In the genomic region with DNA sequence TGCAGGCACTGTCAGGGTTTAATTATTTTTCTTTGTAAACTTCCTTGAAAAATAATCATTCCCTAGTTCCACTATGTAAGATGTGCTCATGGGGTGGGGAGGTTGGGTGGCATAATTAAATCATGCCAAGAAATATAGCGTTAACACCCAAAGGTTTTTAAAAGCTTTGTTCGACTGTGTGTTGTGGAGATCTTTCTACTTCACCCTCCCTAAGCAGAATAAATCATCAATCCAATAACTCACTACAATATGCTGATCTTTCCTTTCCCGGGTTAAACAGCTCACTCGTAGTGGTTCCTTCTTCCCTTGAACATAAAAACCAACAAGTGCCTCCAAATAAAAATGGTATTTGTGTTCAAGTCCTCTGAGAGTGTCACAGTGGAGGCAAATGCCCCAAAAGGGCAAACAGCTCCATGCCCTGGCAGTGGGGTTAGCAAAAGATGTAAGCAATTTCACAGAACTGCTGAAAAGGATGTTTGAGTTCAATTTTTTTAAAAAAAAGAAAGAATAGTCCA, we compare ENCODE assay signal across 17 cellular contexts.
DNase-seq lines count a peak whose midpoint lies in the region; ATAC-seq, FAIRE-seq and TF ChIP-seq lines count a peak whose summit lies in the region.
"Had no signal": no experiment of that assay in that cellular context is flagged by ENCODE, and none has a peak within 500 bp of the region (broad histone marks: within the 10 kb centered on the region; RNA-seq: fewer than 3 reads in every experiment).

No MANE protein-coding gene starts in this region.

- H4K91ac ChIP-seq in mesenchymal stem cell (ENCODE audit: low read length): no peak overlapping the region

- H3K36me3 ChIP-seq in HUES48 (ENCODE audit: control insufficient read depth, insufficient read depth, low read length): no peaks in the 10 kb centered on the region
- H3K36me3 ChIP-seq in mammary epithelial cell (ENCODE audit: insufficient read depth, low read length): no peaks in the 10 kb centered on the region
- no peaks in the 10 kb centered on the region for H3K36me3 ChIP-seq in mesenchymal stem cell (ENCODE audit: control insufficient read depth in 1 of 2, insufficient read depth in 2 of 2, low read depth in 1 of 2, low read length in 2 of 2)
- H3K36me3 ChIP-seq in suprapubic skin: no peaks in the 10 kb centered on the region
- no peaks in the 10 kb centered on the region for H3K36me3 ChIP-seq in pancreas
- H3K36me3 ChIP-seq in upper lobe of right lung: no peaks in the 10 kb centered on the region
- H3K36me3 ChIP-seq: BLaER1, neutrophil, Peyer's patch had no signal

- no TSS peak for BruUV-seq in mammary epithelial cell (replicated peaks; lab: Mats Ljungman, UMichigan)

- no peak overlapping the region for H4K8ac ChIP-seq in mesenchymal stem cell (ENCODE audit: low read length)

- H3K27ac ChIP-seq in HUES48 (ENCODE audit: low read depth, low read length): peak overlapping the region; percentile 79
- peak overlapping the region; percentile 57 for H3K27ac ChIP-seq in mammary epithelial cell (ENCODE audit: insufficient read depth, low read depth, low read length)
- peak overlapping the region; percentile 8 for H3K27ac ChIP-seq in mesenchymal stem cell (ENCODE audit: low read length, poor library complexity, severe bottlenecking)
- peak overlapping the region; percentile 55 for H3K27ac ChIP-seq in suprapubic skin
- H3K27ac ChIP-seq in pancreas: no peak overlapping the region
- H3K27ac ChIP-seq in upper lobe of right lung: no peak overlapping the region
- H3K27ac ChIP-seq: BLaER1, neutrophil had no signal

- WGBS in mammary epithelial cell (ENCODE audit: low coverage, missing lambda C conversion rate): 58% methylated on average over 4 of the region's 4 CpGs
- WGBS in mesenchymal stem cell: 100% methylated on average over 1 of the region's 4 CpGs
- WGBS in suprapubic skin: 36% methylated on average over 4 of the region's 4 CpGs
- WGBS in pancreas, 2 donors: 35 to 49% methylated on average over 4 of the region's 4 CpGs

- H3K4ac ChIP-seq in mesenchymal stem cell (ENCODE audit: low read depth in 1 of 2, low read length in 2 of 2): no peak overlapping the region

- no peak overlapping the region for H3K9ac ChIP-seq in HUES48 (ENCODE audit: low read depth, low read length)
- peak overlapping the region; percentile 55 for H3K9ac ChIP-seq in mammary epithelial cell (ENCODE audit: insufficient read depth, low read length)
- no peak overlapping the region for H3K9ac ChIP-seq in mesenchymal stem cell (ENCODE audit: low read length)
- H3K9ac ChIP-seq: BLaER1 had no signal

- dilution Hi-C loops in mammary epithelial cell (cut with HindIII; ENCODE audit: low sequenced_read_pairs): loop anchor here (5.0 kb wide), 1 partner anchor 43 kb away; no protein-coding TSS in a partner anchor

- ATAC-seq in pancreas: no peak
- no peak for ATAC-seq in HG03175 (IDR thresholded peaks at IDR 0.05; ENCODE audit: unreplicated experiment)
- ATAC-seq in upper lobe of right lung: no peak

- H3K9me3 ChIP-seq in HUES48 (ENCODE audit: control insufficient read depth, insufficient read depth, low read length) (no peaks in the 10 kb centered on the region), mammary epithelial cell (replicated peaks; ENCODE audit: insufficient read depth, low read length) (no peaks in the 10 kb centered on the region), mesenchymal stem cell (ENCODE audit: control insufficient read depth, low read length) (peaks cover 6% of the 10 kb centered on the region), suprapubic skin (no peaks in the 10 kb centered on the region), pancreas (no peaks in the 10 kb centered on the region), upper lobe of right lung (no peaks in the 10 kb centered on the region)
- H3K9me3 ChIP-seq: BLaER1, neutrophil, Peyer's patch had no signal

- no peak overlapping the region for H2BK15ac ChIP-seq in mesenchymal stem cell (ENCODE audit: low read depth, poor library complexity, severe bottlenecking)

- H3K4me2 ChIP-seq in mammary epithelial cell (ENCODE audit: insufficient read depth, low read depth, low read length): peak overlapping the region; percentile 76
- no peak overlapping the region for H3K4me2 ChIP-seq in mesenchymal stem cell (ENCODE audit: low read length, poor library complexity, severe bottlenecking)
- H3K4me2 ChIP-seq: BLaER1 had no signal

- no peaks in the 10 kb centered on the region for H3K79me1 ChIP-seq in mesenchymal stem cell (replicated peaks; ENCODE audit: low read length, poor library complexity, severe bottlenecking)

- TF ChIP-seq POLR2A in suprapubic skin (IDR thresholded peaks at IDR 0.05): no peak

- H2AFZ ChIP-seq in mammary epithelial cell (ENCODE audit: low read depth, low read length): peak overlapping the region; percentile 84
- no peak overlapping the region for H2AFZ ChIP-seq in mesenchymal stem cell (ENCODE audit: low read depth, low read length)

- TF ChIP-seq CTCF in mammary epithelial cell (conservative IDR thresholded peaks at IDR 0.05 in 1 of 2, IDR thresholded peaks at IDR 0.05 in 1 of 2; ENCODE audit: extremely low read depth in 1 of 2, insufficient read depth in 1 of 2, low read depth in 1 of 2, low read length in 2 of 2) (no peak), suprapubic skin (IDR thresholded peaks at IDR 0.05) (no peak), pancreas (IDR thresholded peaks at IDR 0.05) (no peak), upper lobe of right lung (IDR thresholded peaks at IDR 0.05) (no peak)

- intact Hi-C loops in mammary epithelial cell (cut with micrococcal nuclease) (loop anchor here (1.0 kb wide), 1 partner anchor 99 kb away; no protein-coding TSS in a partner anchor), pancreas (cut with DNase I) (no loop called here), upper lobe of right lung (cut with DNase I) (no loop called here)

- H3K4me1 ChIP-seq in HUES48 (ENCODE audit: control insufficient read depth, insufficient read depth, low read length) (peaks cover 49% of the 10 kb centered on the region), mammary epithelial cell (ENCODE audit: insufficient read depth, low read length) (peaks cover 17% of the 10 kb centered on the region), mesenchymal stem cell (ENCODE audit: control insufficient read depth, insufficient read depth, low read depth, low read length) (no peaks in the 10 kb centered on the region), suprapubic skin (peaks cover 27% of the 10 kb centered on the region), pancreas (no peaks in the 10 kb centered on the region), upper lobe of right lung (no peaks in the 10 kb centered on the region)
- H3K4me1 ChIP-seq: BLaER1, Peyer's patch had no signal

- H3K27me3 ChIP-seq in HUES48 (ENCODE audit: control insufficient read depth, insufficient read depth, low read length) (no peaks in the 10 kb centered on the region), mammary epithelial cell (ENCODE audit: insufficient read depth, low read length) (no peaks in the 10 kb centered on the region), mesenchymal stem cell (ENCODE audit: control insufficient read depth in 1 of 2, insufficient read depth in 1 of 2, low read length in 2 of 2) (no peaks in the 10 kb centered on the region), suprapubic skin (no peaks in the 10 kb centered on the region), pancreas (peaks cover 0 to 17% (median 0%) of the 10 kb centered on the region in 4 donors), upper lobe of right lung (peaks cover 6% of the 10 kb centered on the region)
- H3K27me3 ChIP-seq: BLaER1, neutrophil, Peyer's patch had no signal

- FAIRE-seq in pancreas (lab: Jason Lieb, UNC): no peak

- no peaks in the 10 kb centered on the region for H4K20me1 ChIP-seq in mammary epithelial cell (ENCODE audit: insufficient read depth, low read length)
- H4K20me1 ChIP-seq: BLaER1 had no signal

- H3K4me3 ChIP-seq in HUES48 (ENCODE audit: low read depth, low read length) (peak overlapping the region; percentile 23; the same call in 1 of the 2 replicates), mammary epithelial cell (replicated peaks in 1 of 3; ENCODE audit: insufficient read depth in 1 of 3, low read depth in 2 of 3, low read length in 3 of 3) (no peak overlapping the region), mesenchymal stem cell (ENCODE audit: insufficient read depth in 1 of 2, low read depth in 1 of 2, low read length in 2 of 2) (no peak overlapping the region), suprapubic skin (no peak overlapping the region), pancreas (no peak overlapping the region), upper lobe of right lung (no peak overlapping the region)
- H3K4me3 ChIP-seq: BLaER1, Peyer's patch had no signal

- H3K14ac ChIP-seq in mesenchymal stem cell (ENCODE audit: low read length in 2 of 2): no peak overlapping the region

- H2BK5ac ChIP-seq in mesenchymal stem cell (ENCODE audit: low read depth, low read length, poor library complexity, severe bottlenecking): no peak overlapping the region

- TF ChIP-seq EP300 in suprapubic skin (IDR thresholded peaks at IDR 0.05): no peak

- H3K23ac ChIP-seq in mesenchymal stem cell (ENCODE audit: low read length in 2 of 2): no peak overlapping the region

- DNase-seq in mammary epithelial cell (no peak), mesenchymal stem cell (peak; percentile 14), suprapubic skin (ENCODE audit: low spot score in 2 of 2) (no peak), pancreas (no peak), upper lobe of right lung (no peak), Kasumi-1 (lab: John Stamatoyannopoulos, UW) (no peak)
- DNase-seq: activated CD4-positive, alpha-beta T cell treated with anti-CD3 and anti-CD28 coated beads for 4 hours; activated T-cell treated with anti-CD3 and anti-CD28 coated beads, Interleukin-2, amount 50 U/mL, for 1 hour; left ventricle myocardium superior; NCI-H1694 treated with DMSO at 0.1 percent for 48 hours; NCI-H524 treated with DMSO at 0.1 percent for 48 hours; Peyer's patch; stimulated activated naive CD4-positive, alpha-beta T cell treated with Interleukin-2 at 50 U/mL for 16 hours had no signal

- H2AK5ac ChIP-seq in mesenchymal stem cell (ENCODE audit: low read length, severe bottlenecking): no peak overlapping the region

- no peaks in the 10 kb centered on the region for H3K79me2 ChIP-seq in mammary epithelial cell (ENCODE audit: insufficient read depth, low read length)

- H2BK12ac ChIP-seq in mesenchymal stem cell (ENCODE audit: low read length in 2 of 2): no peak overlapping the region

- H2BK120ac ChIP-seq in mesenchymal stem cell (ENCODE audit: low read depth, low read length): no peak overlapping the region

- in situ Hi-C loops in mammary epithelial cell (cut with MboI; ENCODE audit: low sequenced_read_pairs in 2 of 2): no loop called here

- H3K18ac ChIP-seq in mesenchymal stem cell (ENCODE audit: low read depth in 1 of 2, low read length in 2 of 2): peak overlapping the region in 1 of 2 experiments; percentile 43

- CTCF ChIA-PET in mammary epithelial cell (lab: Charles Lee; ENCODE audit: low non-redundant PET): interaction anchor here (0.5 to 1.1 kb wide), 2 partner anchors 231 to 658 kb away, joined by 6 to 17 read pairs; no protein-coding TSS in a partner anchor

Comparison
In these comparisons a context has a peak if more than half of its experiments do, and no peak if none do; other contexts are left out.
1. H3K27ac ChIP-seq: peak in HUES48 (single experiment), mammary epithelial cell (single experiment), mesenchymal stem cell (single experiment) and suprapubic skin (single experiment); none in pancreas (0 of 4) and upper lobe of right lung (single experiment).